ENCODE assay signal across 1 cellular context in the genomic region with DNA sequence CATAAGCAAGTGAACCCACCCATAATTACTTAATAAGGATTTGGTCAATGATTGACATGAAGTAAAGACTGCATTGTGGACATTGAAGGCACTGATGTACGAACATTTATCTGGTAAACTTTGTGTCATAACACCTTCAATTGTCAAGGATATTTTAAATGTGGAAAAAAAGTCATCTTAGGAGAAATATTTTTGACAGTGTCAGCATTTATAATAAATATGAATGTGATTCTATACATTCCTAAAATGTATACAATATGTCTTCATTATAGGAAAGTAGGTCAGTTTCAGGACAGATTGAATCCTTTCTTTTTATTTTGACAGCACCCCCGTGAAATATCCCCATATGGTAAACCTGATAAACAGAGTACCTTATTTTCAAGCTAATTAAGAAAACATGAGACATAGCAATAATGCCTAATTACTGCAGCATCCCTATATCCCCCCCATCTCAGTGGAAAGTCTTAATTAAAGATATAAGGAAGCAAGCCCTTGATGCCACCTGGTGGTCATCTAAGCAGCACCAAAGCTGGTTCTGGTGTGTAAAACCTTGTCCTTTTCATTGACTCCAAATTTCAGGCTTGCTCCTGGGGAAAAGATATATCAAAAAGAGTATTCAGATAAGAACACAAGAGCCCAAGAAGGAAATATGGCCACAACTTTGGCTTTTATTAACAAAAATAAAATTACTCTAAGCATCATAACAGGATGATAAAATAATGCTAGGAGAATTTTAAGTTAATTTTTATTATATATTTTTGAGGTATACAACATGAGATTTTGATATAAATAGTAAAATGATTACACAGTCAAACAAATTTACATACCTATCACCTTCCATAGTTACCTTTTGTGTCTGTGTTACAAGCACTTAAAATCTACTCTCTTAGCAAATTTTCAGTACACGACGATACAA.
TF ChIP-seq lines count a peak whose summit lies in the region.

No MANE protein-coding gene starts in this region.

TF ChIP-seq in GM23338, 12 proteins besides CTCF, POLR2A, EP300 and RAD21 (continued from another document):
- TF ChIP-seq, protein P1, sequence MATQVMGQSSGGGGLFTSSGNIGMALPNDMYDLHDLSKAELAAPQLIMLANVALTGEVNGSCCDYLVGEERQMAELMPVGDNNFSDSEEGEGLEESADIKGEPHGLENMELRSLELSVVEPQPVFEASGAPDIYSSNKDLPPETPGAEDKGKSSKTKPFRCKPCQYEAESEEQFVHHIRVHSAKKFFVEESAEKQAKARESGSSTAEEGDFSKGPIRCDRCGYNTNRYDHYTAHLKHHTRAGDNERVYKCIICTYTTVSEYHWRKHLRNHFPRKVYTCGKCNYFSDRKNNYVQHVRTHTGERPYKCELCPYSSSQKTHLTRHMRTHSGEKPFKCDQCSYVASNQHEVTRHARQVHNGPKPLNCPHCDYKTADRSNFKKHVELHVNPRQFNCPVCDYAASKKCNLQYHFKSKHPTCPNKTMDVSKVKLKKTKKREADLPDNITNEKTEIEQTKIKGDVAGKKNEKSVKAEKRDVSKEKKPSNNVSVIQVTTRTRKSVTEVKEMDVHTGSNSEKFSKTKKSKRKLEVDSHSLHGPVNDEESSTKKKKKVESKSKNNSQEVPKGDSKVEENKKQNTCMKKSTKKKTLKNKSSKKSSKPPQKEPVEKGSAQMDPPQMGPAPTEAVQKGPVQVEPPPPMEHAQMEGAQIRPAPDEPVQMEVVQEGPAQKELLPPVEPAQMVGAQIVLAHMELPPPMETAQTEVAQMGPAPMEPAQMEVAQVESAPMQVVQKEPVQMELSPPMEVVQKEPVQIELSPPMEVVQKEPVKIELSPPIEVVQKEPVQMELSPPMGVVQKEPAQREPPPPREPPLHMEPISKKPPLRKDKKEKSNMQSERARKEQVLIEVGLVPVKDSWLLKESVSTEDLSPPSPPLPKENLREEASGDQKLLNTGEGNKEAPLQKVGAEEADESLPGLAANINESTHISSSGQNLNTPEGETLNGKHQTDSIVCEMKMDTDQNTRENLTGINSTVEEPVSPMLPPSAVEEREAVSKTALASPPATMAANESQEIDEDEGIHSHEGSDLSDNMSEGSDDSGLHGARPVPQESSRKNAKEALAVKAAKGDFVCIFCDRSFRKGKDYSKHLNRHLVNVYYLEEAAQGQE (IDR thresholded peaks at IDR 0.05; ENCODE audit: unreplicated experiment), result no peak
- TF ChIP-seq ZNF331 (CRISPR knock-in tag; IDR thresholded peaks at IDR 0.05; ENCODE audit: low read depth), result no peak
- TF ChIP-seq, protein P2, sequence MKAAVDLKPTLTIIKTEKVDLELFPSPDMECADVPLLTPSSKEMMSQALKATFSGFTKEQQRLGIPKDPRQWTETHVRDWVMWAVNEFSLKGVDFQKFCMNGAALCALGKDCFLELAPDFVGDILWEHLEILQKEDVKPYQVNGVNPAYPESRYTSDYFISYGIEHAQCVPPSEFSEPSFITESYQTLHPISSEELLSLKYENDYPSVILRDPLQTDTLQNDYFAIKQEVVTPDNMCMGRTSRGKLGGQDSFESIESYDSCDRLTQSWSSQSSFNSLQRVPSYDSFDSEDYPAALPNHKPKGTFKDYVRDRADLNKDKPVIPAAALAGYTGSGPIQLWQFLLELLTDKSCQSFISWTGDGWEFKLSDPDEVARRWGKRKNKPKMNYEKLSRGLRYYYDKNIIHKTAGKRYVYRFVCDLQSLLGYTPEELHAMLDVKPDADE (IDR thresholded peaks at IDR 0.05), result no peak
- no peak for TF ChIP-seq STAT1 (IDR thresholded peaks at IDR 0.05; ENCODE audit: unreplicated experiment)
- TF ChIP-seq, protein P3, sequence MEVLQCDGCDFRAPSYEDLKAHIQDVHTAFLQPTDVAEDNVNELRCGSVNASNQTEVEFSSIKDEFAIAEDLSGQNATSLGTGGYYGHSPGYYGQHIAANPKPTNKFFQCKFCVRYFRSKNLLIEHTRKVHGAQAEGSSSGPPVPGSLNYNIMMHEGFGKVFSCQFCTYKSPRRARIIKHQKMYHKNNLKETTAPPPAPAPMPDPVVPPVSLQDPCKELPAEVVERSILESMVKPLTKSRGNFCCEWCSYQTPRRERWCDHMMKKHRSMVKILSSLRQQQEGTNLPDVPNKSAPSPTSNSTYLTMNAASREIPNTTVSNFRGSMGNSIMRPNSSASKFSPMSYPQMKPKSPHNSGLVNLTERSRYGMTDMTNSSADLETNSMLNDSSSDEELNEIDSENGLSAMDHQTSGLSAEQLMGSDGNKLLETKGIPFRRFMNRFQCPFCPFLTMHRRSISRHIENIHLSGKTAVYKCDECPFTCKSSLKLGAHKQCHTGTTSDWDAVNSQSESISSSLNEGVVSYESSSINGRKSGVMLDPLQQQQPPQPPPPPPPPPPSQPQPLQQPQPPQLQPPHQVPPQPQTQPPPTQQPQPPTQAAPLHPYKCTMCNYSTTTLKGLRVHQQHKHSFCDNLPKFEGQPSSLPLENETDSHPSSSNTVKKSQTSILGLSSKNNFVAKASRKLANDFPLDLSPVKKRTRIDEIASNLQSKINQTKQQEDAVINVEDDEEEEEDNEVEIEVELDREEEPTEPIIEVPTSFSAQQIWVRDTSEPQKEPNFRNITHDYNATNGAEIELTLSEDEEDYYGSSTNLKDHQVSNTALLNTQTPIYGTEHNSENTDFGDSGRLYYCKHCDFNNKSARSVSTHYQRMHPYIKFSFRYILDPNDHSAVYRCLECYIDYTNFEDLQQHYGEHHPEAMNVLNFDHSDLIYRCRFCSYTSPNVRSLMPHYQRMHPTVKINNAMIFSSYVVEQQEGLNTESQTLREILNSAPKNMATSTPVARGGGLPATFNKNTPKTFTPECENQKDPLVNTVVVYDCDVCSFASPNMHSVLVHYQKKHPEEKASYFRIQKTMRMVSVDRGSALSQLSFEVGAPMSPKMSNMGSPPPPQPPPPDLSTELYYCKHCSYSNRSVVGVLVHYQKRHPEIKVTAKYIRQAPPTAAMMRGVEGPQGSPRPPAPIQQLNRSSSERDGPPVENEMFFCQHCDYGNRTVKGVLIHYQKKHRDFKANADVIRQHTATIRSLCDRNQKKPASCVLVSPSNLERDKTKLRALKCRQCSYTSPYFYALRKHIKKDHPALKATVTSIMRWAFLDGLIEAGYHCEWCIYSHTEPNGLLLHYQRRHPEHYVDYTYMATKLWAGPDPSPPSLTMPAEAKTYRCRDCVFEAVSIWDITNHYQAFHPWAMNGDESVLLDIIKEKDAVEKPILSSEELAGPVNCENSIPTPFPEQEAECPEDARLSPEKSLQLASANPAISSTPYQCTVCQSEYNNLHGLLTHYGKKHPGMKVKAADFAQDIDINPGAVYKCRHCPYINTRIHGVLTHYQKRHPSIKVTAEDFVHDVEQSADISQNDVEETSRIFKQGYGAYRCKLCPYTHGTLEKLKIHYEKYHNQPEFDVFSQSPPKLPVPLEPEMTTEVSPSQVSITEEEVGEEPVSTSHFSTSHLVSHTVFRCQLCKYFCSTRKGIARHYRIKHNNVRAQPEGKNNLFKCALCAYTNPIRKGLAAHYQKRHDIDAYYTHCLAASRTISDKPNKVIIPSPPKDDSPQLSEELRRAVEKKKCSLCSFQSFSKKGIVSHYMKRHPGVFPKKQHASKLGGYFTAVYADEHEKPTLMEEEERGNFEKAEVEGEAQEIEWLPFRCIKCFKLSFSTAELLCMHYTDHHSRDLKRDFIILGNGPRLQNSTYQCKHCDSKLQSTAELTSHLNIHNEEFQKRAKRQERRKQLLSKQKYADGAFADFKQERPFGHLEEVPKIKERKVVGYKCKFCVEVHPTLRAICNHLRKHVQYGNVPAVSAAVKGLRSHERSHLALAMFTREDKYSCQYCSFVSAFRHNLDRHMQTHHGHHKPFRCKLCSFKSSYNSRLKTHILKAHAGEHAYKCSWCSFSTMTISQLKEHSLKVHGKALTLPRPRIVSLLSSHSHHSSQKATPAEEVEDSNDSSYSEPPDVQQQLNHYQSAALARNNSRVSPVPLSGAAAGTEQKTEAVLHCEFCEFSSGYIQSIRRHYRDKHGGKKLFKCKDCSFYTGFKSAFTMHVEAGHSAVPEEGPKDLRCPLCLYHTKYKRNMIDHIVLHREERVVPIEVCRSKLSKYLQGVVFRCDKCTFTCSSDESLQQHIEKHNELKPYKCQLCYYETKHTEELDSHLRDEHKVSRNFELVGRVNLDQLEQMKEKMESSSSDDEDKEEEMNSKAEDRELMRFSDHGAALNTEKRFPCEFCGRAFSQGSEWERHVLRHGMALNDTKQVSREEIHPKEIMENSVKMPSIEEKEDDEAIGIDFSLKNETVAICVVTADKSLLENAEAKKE (CRISPR knock-in tag; IDR thresholded peaks at IDR 0.05), result no peak
- no peak for TF ChIP-seq ZNF114 (CRISPR knock-in tag; IDR thresholded peaks at IDR 0.05)
- no peak for TF ChIP-seq EZH2phosphoT487 (IDR thresholded peaks at IDR 0.05; ENCODE audit: unreplicated experiment)
- no peak for TF ChIP-seq EZH2 (IDR thresholded peaks at IDR 0.05; ENCODE audit: low read depth, unreplicated experiment)
- no peak for TF ChIP-seq CREB1 (CRISPR knock-in tag; IDR thresholded peaks at IDR 0.05; ENCODE audit: low read depth)
- TF ChIP-seq POLR2AphosphoS5 (IDR thresholded peaks at IDR 0.05; ENCODE audit: low read depth), result no peak
